16 cellular contexts compared by ENCODE assay signal in genomic region chr7:48168159-48168558, GRCh38. TPM values are rescaled to one million over a fixed set of nuclear protein-coding genes. Genes with fewer than 3 reads are reported as not detected.
DNase-seq lines count a peak whose midpoint lies in the region; ATAC-seq, FAIRE-seq and TF ChIP-seq lines count a peak whose summit lies in the region.
"Had no signal": no experiment of that assay in that cellular context is flagged by ENCODE, and none has a peak within 500 bp of the region (broad histone marks: within the 10 kb centered on the region; RNA-seq: fewer than 3 reads in every experiment).

No MANE protein-coding gene starts in this region.

- H3K9me3 Mint-ChIP-seq in MCF 10A (ENCODE audit: unreplicated experiment), result no peaks in the 10 kb centered on the region

- intact Hi-C loops in MCF 10A (cut with micrococcal nuclease), result loop anchor here (10.0 kb wide), 1 partner anchor 127 kb away; no protein-coding TSS in a partner anchor
- intact Hi-C loops in breast epithelium (cut with DNase I; ENCODE audit: low total_unique reads), result no loop called here

- WGBS in small intestine, 3 donors, result 48 to 65% (median 63%) methylated on average over 2 of the region's 2 CpGs

- CTCF ChIA-PET in MCF 10A (lab: Yijun Ruan, JAX) (interaction anchor here (0.6 to 1.8 kb wide), 3 partner anchors 13 to 223 kb away, joined by 4 to 5 read pairs (median 4); no protein-coding TSS in a partner anchor), RWPE1 (lab: Yijun Ruan, JAX) (no interaction called here)

- no TSS peak for BruUV-seq in MCF 10A (replicated peaks; lab: Mats Ljungman, UMichigan)

- H3K4me1 Mint-ChIP-seq in MCF 10A (ENCODE audit: insufficient read depth, unreplicated experiment), result peaks cover 7% of the 10 kb centered on the region

- H3K4me3 ChIP-seq in breast epithelium (no peak overlapping the region), RWPE2 (ENCODE audit: severe bottlenecking) (no peak overlapping the region), fibroblast of mammary gland (ENCODE audit: control insufficient read depth, low read depth, low read length) (no peak overlapping the region), small intestine (ENCODE audit: low read depth in 1 of 2, low read length in 2 of 2) (no peak overlapping the region), Peyer's patch (no peak overlapping the region)
- H3K4me3 ChIP-seq: lower lobe of right lung, SK-N-MC, uterus had no signal

- H3K27me3 Mint-ChIP-seq in MCF 10A (ENCODE audit: insufficient read depth, unreplicated experiment), result no peaks in the 10 kb centered on the region

- H3K27me3 ChIP-seq in breast epithelium (no peaks in the 10 kb centered on the region), RWPE2 (ENCODE audit: insufficient read depth, poor library complexity, severe bottlenecking) (no peaks in the 10 kb centered on the region), small intestine (ENCODE audit: control insufficient read depth in 2 of 2, insufficient read depth in 2 of 2, low read length in 2 of 2) (no peaks in the 10 kb centered on the region), Peyer's patch (no peaks in the 10 kb centered on the region)
- H3K27me3 ChIP-seq: uterus had no signal

- H3K27ac ChIP-seq in breast epithelium, result no peak overlapping the region
- H3K27ac ChIP-seq in RWPE2 (ENCODE audit: poor library complexity, severe bottlenecking), result no peak overlapping the region
- H3K27ac ChIP-seq in small intestine (ENCODE audit: low read depth in 1 of 2, low read length in 1 of 2), result no peak overlapping the region
- H3K27ac ChIP-seq in RWPE1, result no peak overlapping the region
- H3K27ac ChIP-seq in Peyer's patch, result no peak overlapping the region
- H3K27ac ChIP-seq: lower lobe of right lung, SK-N-MC, uterus had no signal

- no peaks in the 10 kb centered on the region for H3K36me3 Mint-ChIP-seq in MCF 10A (ENCODE audit: insufficient read depth, unreplicated experiment)
- H3K36me3 Mint-ChIP-seq: activated naive CD8-positive, alpha-beta T cell had no signal

- H3K4me1 ChIP-seq in breast epithelium (no peaks in the 10 kb centered on the region), RWPE2 (ENCODE audit: insufficient read depth, poor library complexity, severe bottlenecking) (peaks cover 4% of the 10 kb centered on the region), small intestine (ENCODE audit: control insufficient read depth in 2 of 2, insufficient read depth in 1 of 2, low read depth in 1 of 2, low read length in 1 of 2) (no peaks in the 10 kb centered on the region), Peyer's patch (no peaks in the 10 kb centered on the region)
- H3K4me1 ChIP-seq: lower lobe of right lung, uterus had no signal

- no peak for TF ChIP-seq CTCF in MCF 10A (IDR thresholded peaks at IDR 0.05; ENCODE audit: unreplicated experiment)
- TF ChIP-seq CTCF in breast epithelium (IDR thresholded peaks at IDR 0.05), result no peak
- TF ChIP-seq CTCF in RWPE2 (IDR thresholded peaks at IDR 0.05; ENCODE audit: poor library complexity, severe bottlenecking), result peak; percentile 25
- TF ChIP-seq CTCF in fibroblast of mammary gland (conservative IDR thresholded peaks at IDR 0.05; ENCODE audit: control insufficient read depth, insufficient read depth, low read depth, low read length), result no peak
- TF ChIP-seq CTCF in RWPE1 (conservative IDR thresholded peaks at IDR 0.05; ENCODE audit: low read depth), result no peak
- no peak for TF ChIP-seq CTCF in Peyer's patch (IDR thresholded peaks at IDR 0.05)

- no peak overlapping the region for H3K4me3 Mint-ChIP-seq in MCF 10A (ENCODE audit: unreplicated experiment)
- H3K4me3 Mint-ChIP-seq: activated naive CD8-positive, alpha-beta T cell had no signal

- DNase-seq in MCF 10A (ENCODE audit: unreplicated experiment), result peak; percentile 33
- DNase-seq in breast epithelium (ENCODE audit: low spot score in 2 of 2), result no peak
- no peak for DNase-seq in RWPE2 (ENCODE audit: low spot score)
- DNase-seq in fibroblast of mammary gland (ENCODE audit: low read depth), result peak; percentile 15
- peak; percentile 48 for DNase-seq in small intestine
- DNase-seq in NCI-H345 (lab: John Stamatoyannopoulos, UW), result no peak
- DNase-seq in RWPE1 (ENCODE audit: low spot score), result no peak
- no peak for DNase-seq in Peyer's patch
- DNase-seq: activated CD8-positive, alpha-beta memory T cell treated with anti-CD3 and anti-CD28 coated beads, Interleukin-2, amount 50 U/mL, for 4 hours; DND-41; head of caudate nucleus; lower lobe of right lung; uterus had no signal

- H3K36me3 ChIP-seq in breast epithelium (no peaks in the 10 kb centered on the region), RWPE2 (ENCODE audit: low read depth) (no peaks in the 10 kb centered on the region), small intestine (ENCODE audit: control insufficient read depth in 2 of 2, insufficient read depth in 2 of 2, low read length in 2 of 2) (no peaks in the 10 kb centered on the region), Peyer's patch (no peaks in the 10 kb centered on the region)
- H3K36me3 ChIP-seq: lower lobe of right lung, uterus had no signal

- H3K9me3 ChIP-seq in breast epithelium (no peaks in the 10 kb centered on the region), RWPE2 (ENCODE audit: severe bottlenecking) (no peaks in the 10 kb centered on the region), small intestine (ENCODE audit: control insufficient read depth, low read depth) (no peaks in the 10 kb centered on the region), Peyer's patch (no peaks in the 10 kb centered on the region)
- H3K9me3 ChIP-seq: lower lobe of right lung, uterus had no signal

- no peak for FAIRE-seq in small intestine (lab: Jason Lieb, UNC)

- no peak overlapping the region for H3K27ac Mint-ChIP-seq in MCF 10A (ENCODE audit: low read depth, unreplicated experiment)
- H3K27ac Mint-ChIP-seq: activated naive CD8-positive, alpha-beta T cell had no signal

- ATAC-seq in RWPE2 (ENCODE audit: low read depth), result peak; percentile 73

- POLR2A ChIA-PET in MCF 10A (lab: Yijun Ruan, JAX) (no interaction called here), RWPE1 (lab: Yijun Ruan, JAX; ENCODE audit: low non-redundant PET) (no interaction called here)

- no peak for TF ChIP-seq POLR2A in breast epithelium (IDR thresholded peaks at IDR 0.05)
- TF ChIP-seq POLR2A in Peyer's patch (IDR thresholded peaks at IDR 0.05), result no peak

RNA-seq across cellular contexts. Expression of gene ABCA13, which starts 3.1 kb away (rescaled TPM):
- total RNA-seq in MCF 10A (2022), result 0.20 and 0.30 TPM in 2 replicates
- under 1 TPM; under 0.01 to 0.29 (median under 0.01) TPM for total RNA-seq in breast epithelium
- polyA plus RNA-seq in small intestine, result under 1 TPM in 2 of 3 donors, not detected in 1; 0.22 to 0.39 TPM
- 1 to 10 TPM in 2 of 4 donors, under 1 TPM in 2; 0.53 to 2.7 (median 1.7) TPM for total RNA-seq in Peyer's patch
- total RNA-seq: dermis microvascular lymphatic vessel endothelial cell had no signal

Comparison
In these comparisons a context has a peak if more than half of its experiments do, and no peak if none do; other contexts are left out.
1. DNase-seq: peak in MCF 10A (single experiment), fibroblast of mammary gland (single experiment) and small intestine (single experiment); none in breast epithelium (0 of 2), RWPE2 (single experiment), NCI-H345 (single experiment), RWPE1 (single experiment) and Peyer's patch (0 of 3).